ENCODE assay signal across 12 cellular contexts in genomic region chr13:42420304-42420703, GRCh38.
DNase-seq lines count a peak whose midpoint lies in the region; ATAC-seq and TF ChIP-seq lines count a peak whose summit lies in the region.
"Had no signal": no experiment of that assay in that cellular context is flagged by ENCODE, and none has a peak within 500 bp of the region (broad histone marks: within the 10 kb centered on the region; RNA-seq: fewer than 3 reads in every experiment).

No MANE protein-coding gene starts in this region.

- H3K27ac Mint-ChIP-seq in neural progenitor cell (no peak overlapping the region), nephron progenitor cell (no peak overlapping the region)

- no peak overlapping the region for H3K4me2 ChIP-seq in neural progenitor cell

- DNase-seq in GM06990 (ENCODE audit: extremely low read depth, insufficient read length), result peak; percentile 50
- peak; percentile 44 for DNase-seq in activated T-helper 9 cell treated with anti-CD3 and anti-CD28 coated beads, Interleukin-2, amount 50 U/mL, for 16 hours (ENCODE audit: low read depth)
- DNase-seq in neural progenitor cell (ENCODE audit: low spot score), result no peak
- no peak for DNase-seq in hepatic stellate cell (ENCODE audit: low spot score)
- DNase-seq in nephron progenitor cell, result no peak
- no peak for DNase-seq in NCI-H187 (lab: John Stamatoyannopoulos, UW)
- DNase-seq: AML-193, cerebellar nuclear complex, NCI-H774 had no signal

- H3K4me1 ChIP-seq in neural progenitor cell, result no peaks in the 10 kb centered on the region

- peak; percentile 55 for ATAC-seq in GM19328 (IDR thresholded peaks at IDR 0.05; ENCODE audit: unreplicated experiment)
- peak; percentile 81 for ATAC-seq in HG03045 (IDR thresholded peaks at IDR 0.05; ENCODE audit: unreplicated experiment)
- ATAC-seq: naive thymus-derived CD4-positive, alpha-beta T cell had no signal

- H3K4me1 Mint-ChIP-seq in neural progenitor cell (no peaks in the 10 kb centered on the region), nephron progenitor cell (no peaks in the 10 kb centered on the region)

- H3K36me3 ChIP-seq in GM06990 (ENCODE audit: control insufficient read depth, insufficient read depth, low read length), result no peaks in the 10 kb centered on the region
- no peaks in the 10 kb centered on the region for H3K36me3 ChIP-seq in neural progenitor cell

- TF ChIP-seq CTCF in GM06990 (IDR thresholded peaks at IDR 0.05; ENCODE audit: insufficient read depth, low read length, poor library complexity, severe bottlenecking) (no peak), neural progenitor cell (IDR thresholded peaks at IDR 0.05) (no peak), nephron progenitor cell (IDR thresholded peaks at IDR 0.05) (no peak)

- no peak overlapping the region for H3K27ac ChIP-seq in neural progenitor cell

- H2AFZ ChIP-seq in neural progenitor cell (replicated peaks), result no peak overlapping the region

- no peaks in the 10 kb centered on the region for H3K27me3 Mint-ChIP-seq in neural progenitor cell (ENCODE audit: insufficient read depth, low read depth)
- no peaks in the 10 kb centered on the region for H3K27me3 Mint-ChIP-seq in nephron progenitor cell (ENCODE audit: low read depth, poor library complexity)

- H3K27me3 ChIP-seq in GM06990 (replicated peaks; ENCODE audit: control insufficient read depth, insufficient read depth, low read length) (no peaks in the 10 kb centered on the region), neural progenitor cell (no peaks in the 10 kb centered on the region)

- peaks cover 9% of the 10 kb centered on the region for H3K9me3 Mint-ChIP-seq in neural progenitor cell
- peaks cover 22% of the 10 kb centered on the region for H3K9me3 Mint-ChIP-seq in nephron progenitor cell

- no peaks in the 10 kb centered on the region for H3F3A ChIP-seq in neural progenitor cell (ENCODE audit: low read depth)

- H3K9me3 ChIP-seq in neural progenitor cell (ENCODE audit: low read depth), result peaks cover 11% of the 10 kb centered on the region

- H3K36me3 Mint-ChIP-seq in neural progenitor cell (no peaks in the 10 kb centered on the region), nephron progenitor cell (ENCODE audit: low read depth) (peaks cover 13% of the 10 kb centered on the region)

- H4K20me1 ChIP-seq in neural progenitor cell (ENCODE audit: low read depth), result no peaks in the 10 kb centered on the region

- H3K4me3 ChIP-seq in GM06990 (replicated peaks; ENCODE audit: low read depth, low read length), result no peak overlapping the region
- no peak overlapping the region for H3K4me3 ChIP-seq in neural progenitor cell

- no peaks in the 10 kb centered on the region for H3K79me2 ChIP-seq in neural progenitor cell (ENCODE audit: low read depth)

- no peak overlapping the region for H3K4me3 Mint-ChIP-seq in neural progenitor cell
- no peak overlapping the region for H3K4me3 Mint-ChIP-seq in nephron progenitor cell

- no peak overlapping the region for H3K9ac ChIP-seq in neural progenitor cell

Comparison
In these comparisons a context has a peak if more than half of its experiments do, and no peak if none do; other contexts are left out.
1. DNase-seq: peak in GM06990 (single experiment) and activated T-helper 9 cell treated with anti-CD3 and anti-CD28 coated beads, Interleukin-2, amount 50 U/mL, for 16 hours (single experiment); none in neural progenitor cell (single experiment), hepatic stellate cell (single experiment), nephron progenitor cell (single experiment) and NCI-H187 (0 of 2).